ENCODE assay signal across 20 cellular contexts in genomic region chr2:28471701-28472236, GRCh38.
"Had no signal": no experiment of that assay in that cellular context is flagged by ENCODE, and none has a peak within 500 bp of the region (broad histone marks: within the 10 kb centered on the region; RNA-seq: fewer than 3 reads in every experiment).

No MANE protein-coding gene starts in this region.

- H3K36me3 Mint-ChIP-seq: activated naive CD8-positive, alpha-beta T cell treated with anti-CD3 and anti-CD28 coated beads, Interleukin-2, amount 10 ng/mL, durations not matched to agents 7 days and 5 days; naive thymus-derived CD4-positive, alpha-beta T cell had no signal

- H3K36me3 ChIP-seq: heart left ventricle, pancreas, prostate gland, thoracic aorta, uterus had no signal

- H3K27me3 ChIP-seq: foreskin keratinocyte, heart left ventricle, pancreas, uterus had no signal

- H3K9me3 Mint-ChIP-seq: activated B cell treated with CpG ODN at 0.5 μM for 24 hours; activated T-cell treated with anti-CD3 and anti-CD28 coated beads, Interleukin-2, amount 50 U/mL, for 4 hours had no signal

- DNase-seq: activated B cell treated with CpG ODN at 0.5 μM for 24 hours; activated naive CD4-positive, alpha-beta T cell treated with anti-CD3 and anti-CD28 coated beads for 36 hours; activated naive CD8-positive, alpha-beta T cell treated with anti-CD3 and anti-CD28 coated beads, Interleukin-2, amount 10 ng/mL, durations not matched to agents 7 days and 5 days; activated T-cell treated with anti-CD3 and anti-CD28 coated beads, Interleukin-2, amount 50 U/mL, for 4 hours; amniotic stem cell; caudate nucleus; foreskin keratinocyte; midbrain; naive thymus-derived CD4-positive, alpha-beta T cell; nucleus accumbens; retina; stimulated activated naive CD4-positive, alpha-beta T cell; trophoblast cell; uterus had no signal

- H3K27ac ChIP-seq: heart left ventricle, pancreas, prostate gland, SK-N-MC, thoracic aorta, uterus had no signal

- H3K27ac Mint-ChIP-seq: activated B cell treated with CpG ODN at 0.5 μM for 24 hours; activated naive CD4-positive, alpha-beta T cell treated with anti-CD3 and anti-CD28 coated beads for 36 hours had no signal

- H3K4me3 Mint-ChIP-seq: activated B cell treated with CpG ODN at 0.5 μM for 24 hours; activated naive CD4-positive, alpha-beta T cell treated with anti-CD3 and anti-CD28 coated beads for 36 hours; activated naive CD8-positive, alpha-beta T cell treated with anti-CD3 and anti-CD28 coated beads, Interleukin-2, amount 10 ng/mL, durations not matched to agents 7 days and 5 days; activated T-cell treated with anti-CD3 and anti-CD28 coated beads, Interleukin-2, amount 50 U/mL, for 4 hours; naive thymus-derived CD4-positive, alpha-beta T cell had no signal

- H3K4me3 ChIP-seq: heart left ventricle, pancreas, prostate gland, SK-N-MC, smooth muscle cell, thoracic aorta, uterus had no signal

- H3K9me3 ChIP-seq: heart left ventricle, pancreas, prostate gland, thoracic aorta, uterus had no signal

- H3K4me1 ChIP-seq: pancreas, prostate gland, uterus had no signal

- H3K4me1 Mint-ChIP-seq: activated B cell treated with CpG ODN at 0.5 μM for 24 hours had no signal
